In the genomic region with DNA sequence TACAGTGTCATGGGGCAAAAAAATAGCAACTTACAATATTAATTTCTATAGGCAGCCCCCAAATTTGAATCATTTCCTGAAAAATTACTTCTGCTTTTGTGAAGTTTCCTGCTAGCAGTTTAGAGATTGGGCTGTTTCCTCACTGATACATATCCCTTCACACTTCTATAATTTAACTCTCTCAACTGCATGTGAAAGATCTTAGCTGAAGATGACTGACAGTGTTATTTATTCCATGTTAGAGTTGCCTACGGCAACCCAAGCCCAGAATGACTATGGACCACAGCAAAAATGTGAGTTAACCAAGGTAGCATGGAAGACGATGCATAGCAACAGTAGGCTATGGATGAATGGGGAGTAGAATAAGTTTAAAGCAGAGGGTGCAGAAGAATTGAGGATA, we compare ENCODE assay signal across 14 cellular contexts. TPM values are rescaled to one million over a fixed set of nuclear protein-coding genes. Genes with fewer than 3 reads are reported as not detected.
DNase-seq lines count a peak whose midpoint lies in the region; ATAC-seq lines count a peak whose summit lies in the region.
"Had no signal": no experiment of that assay in that cellular context is flagged by ENCODE, and none has a peak within 500 bp of the region (broad histone marks: within the 10 kb centered on the region; RNA-seq: fewer than 3 reads in every experiment).

Gene KLRG1 (plus strand): TSS at position 122 of the 400 bp plus-strand sequence. CDS start 90 bp downstream, at position 212.

- peak within 1 kb of the TSS in 1 of 2 donors; percentile 49 for H3K4me3 Mint-ChIP-seq in activated T-cell treated with anti-CD3 and anti-CD28 coated beads, Interleukin-2, amount 50 U/mL, for 72 hours

- H3K4me1 Mint-ChIP-seq in activated T-cell treated with anti-CD3 and anti-CD28 coated beads, Interleukin-2, amount 50 U/mL, for 72 hours (ENCODE audit: low read depth): peaks cover 47% of the 10 kb centered on the region

- peak within 1 kb of the TSS; percentile 32 for H3K27ac ChIP-seq in subcutaneous abdominal adipose tissue (ENCODE audit: low read depth, low read length)
- H3K27ac ChIP-seq: ascending aorta, epithelial cell of prostate had no signal

- H3K9me3 Mint-ChIP-seq in activated T-cell treated with anti-CD3 and anti-CD28 coated beads, Interleukin-2, amount 50 U/mL, for 72 hours: no peaks in the 10 kb centered on the region

- peak within 1 kb of the TSS in 4 of 5 donors; percentile 12 to 55 (median 20) for H3K9ac ChIP-seq in subcutaneous abdominal adipose tissue (ENCODE audit: low read length in 5 of 5)
- H3K9ac ChIP-seq: SK-N-SH had no signal

- peak; percentile 79 to 84 for ATAC-seq in activated T-cell treated with anti-CD3 and anti-CD28 coated beads, Interleukin-2, amount 50 U/mL, for 72 hours (replicated peaks in 1 of 2)

- peaks cover 0 to 54% (median 17%) of the 10 kb centered on the region in 5 donors for H3K4me1 ChIP-seq in subcutaneous abdominal adipose tissue (ENCODE audit: control insufficient read depth in 5 of 5, insufficient read depth in 5 of 5, low read length in 5 of 5)
- H3K4me1 ChIP-seq: ascending aorta had no signal

- peak in 1 of 2 donors; percentile 6 for DNase-seq in activated T-cell treated with anti-CD3 and anti-CD28 coated beads, Interleukin-2, amount 50 U/mL, for 72 hours
- no peak for DNase-seq in activated T-cell treated with anti-CD3 and anti-CD28 coated beads, Interleukin-2, amount 50 U/mL, for 48 hours
- peak; percentile 35 for DNase-seq in OCI-M1 (lab: John Stamatoyannopoulos, UW)
- DNase-seq in cerebellum (ENCODE audit: low spot score): no peak
- DNase-seq in kidney glomerular epithelial cell (lab: John Stamatoyannopoulos, UW): no peak
- no peak for DNase-seq in cerebellar cortex (ENCODE audit: low spot score)
- DNase-seq in activated CD4-positive, alpha-beta T cell treated with anti-CD3 and anti-CD28 coated beads for 48 hours: no peak
- DNase-seq: EL, NCI-H1417 treated with DMSO at 0.1 percent for 48 hours, NCI-H526, SK-N-SH had no signal

- peak within 1 kb of the TSS in 4 of 5 donors; percentile 1 to 53 (median 40) for H3K4me3 ChIP-seq in subcutaneous abdominal adipose tissue (ENCODE audit: low read depth in 1 of 5, low read length in 5 of 5)
- H3K4me3 ChIP-seq: ascending aorta had no signal

- peaks cover 0 to 2% of the 10 kb centered on the region in 2 donors for H3K36me3 Mint-ChIP-seq in activated T-cell treated with anti-CD3 and anti-CD28 coated beads, Interleukin-2, amount 50 U/mL, for 72 hours (ENCODE audit: insufficient read depth in 2 of 2)

- no peaks in the 10 kb centered on the region for H3K36me3 ChIP-seq in subcutaneous abdominal adipose tissue (ENCODE audit: control insufficient read depth in 5 of 5, insufficient read depth in 5 of 5, low read length in 5 of 5)
- H3K36me3 ChIP-seq: ascending aorta had no signal

- H3K27ac Mint-ChIP-seq in activated T-cell treated with anti-CD3 and anti-CD28 coated beads, Interleukin-2, amount 50 U/mL, for 72 hours: peak within 1 kb of the TSS; percentile 52

- peaks cover 5% of the 10 kb centered on the region for H3K27me3 Mint-ChIP-seq in activated T-cell treated with anti-CD3 and anti-CD28 coated beads, Interleukin-2, amount 50 U/mL, for 72 hours (ENCODE audit: low read depth)

- no peaks in the 10 kb centered on the region for H3K9me3 ChIP-seq in subcutaneous abdominal adipose tissue (ENCODE audit: control insufficient read depth in 5 of 5, low read length in 5 of 5)
- H3K9me3 ChIP-seq: ascending aorta, SK-N-SH had no signal

- no peaks in the 10 kb centered on the region for H3K27me3 ChIP-seq in subcutaneous abdominal adipose tissue (ENCODE audit: control insufficient read depth in 5 of 5, insufficient read depth in 4 of 5, low read length in 5 of 5)
- H3K27me3 ChIP-seq: ascending aorta had no signal

RNA-seq across cellular contexts. Expression of gene KLRG1, which starts in this region (rescaled TPM):
- total RNA-seq in activated T-cell treated with anti-CD3 and anti-CD28 coated beads, Interleukin-2, amount 50 U/mL, for 72 hours: 1 to 10 TPM; 2.5 to 5.5 TPM
- 10.5 TPM for total RNA-seq in cerebellum
